In the genomic region with DNA sequence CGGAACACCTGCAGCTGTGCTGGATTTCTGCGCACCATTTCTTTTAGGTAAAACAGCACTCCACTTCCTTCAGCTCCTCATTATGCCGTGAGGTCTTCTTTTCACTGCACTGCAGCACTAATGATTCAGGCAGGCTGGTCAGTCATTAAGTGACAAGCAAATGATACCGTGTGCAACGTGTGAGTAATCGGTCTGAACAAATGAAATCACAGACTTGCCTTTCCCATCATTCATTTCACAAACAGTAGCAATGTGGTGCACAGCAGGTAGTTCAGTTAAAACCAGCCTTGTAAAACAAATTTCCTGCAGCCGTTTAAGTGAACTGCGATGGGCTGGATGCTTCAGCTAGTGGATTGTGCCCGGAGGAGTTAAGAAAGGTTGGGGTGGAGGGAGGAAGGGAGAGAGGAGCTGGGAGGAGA, we compare ENCODE assay signal across 13 cellular contexts.
DNase-seq lines count a peak whose midpoint lies in the region; TF ChIP-seq lines count a peak whose summit lies in the region.
"Had no signal": no experiment of that assay in that cellular context is flagged by ENCODE, and none has a peak within 500 bp of the region (broad histone marks: within the 10 kb centered on the region; RNA-seq: fewer than 3 reads in every experiment).

No MANE protein-coding gene starts in this region.

- no peak for TF ChIP-seq CTCF in brain (conservative IDR thresholded peaks at IDR 0.05)

- no peaks in the 10 kb centered on the region for H3K36me3 Mint-ChIP-seq in brain
- H3K36me3 Mint-ChIP-seq in T-helper 2 cell treated with Interferon-gamma antibody and Interleukin-4, amounts not matched to agents 5 μg/mL and 100 μg/mL, for 36 hours (ENCODE audit: low read depth), result no peaks in the 10 kb centered on the region
- H3K36me3 Mint-ChIP-seq: naive B cell had no signal

- peaks cover 9% of the 10 kb centered on the region for H3K27me3 Mint-ChIP-seq in brain
- peaks cover 14% of the 10 kb centered on the region for H3K27me3 Mint-ChIP-seq in T-helper 2 cell treated with Interferon-gamma antibody and Interleukin-4, amounts not matched to agents 5 μg/mL and 100 μg/mL, for 36 hours (ENCODE audit: low read depth)

- peaks cover 79% of the 10 kb centered on the region for H3K4me1 Mint-ChIP-seq in brain
- no peaks in the 10 kb centered on the region for H3K4me1 Mint-ChIP-seq in T-helper 2 cell treated with Interferon-gamma antibody and Interleukin-4, amounts not matched to agents 5 μg/mL and 100 μg/mL, for 36 hours (ENCODE audit: low read depth)
- H3K4me1 Mint-ChIP-seq: activated B cell treated with CpG ODN at 0.5 μM for 24 hours, naive B cell had no signal

- DNase-seq in EH (ENCODE audit: low read depth) (peak; percentile 3), NCI-H146 (lab: John Stamatoyannopoulos, UW) (peak; percentile 75), kidney tubule cell (ENCODE audit: low spot score) (peak; percentile 76), UCSD-AML1 (lab: John Stamatoyannopoulos, UW; ENCODE audit: unreplicated experiment) (no peak), cerebellar nuclear complex (lab: John Stamatoyannopoulos, UW) (no peak)
- no peak for DNase-seq in T-helper 2 cell treated with Interferon-gamma antibody and Interleukin-4, amounts not matched to agents 5 μg/mL and 100 μg/mL, for 36 hours (ENCODE audit: low spot score)
- DNase-seq in activated CD4-positive, alpha-beta T cell treated with anti-CD3 and anti-CD28 coated beads, Interleukin-2, amount 50 U/mL, for 48 hours, result no peak
- DNase-seq: activated B cell treated with CpG ODN at 0.5 μM for 24 hours, activated gamma-delta T cell, Caco-2, naive B cell, NCI-H1436 had no signal

- peaks cover 0 to 3% (median 0%) of the 10 kb centered on the region in 5 experiments for H3K9me3 Mint-ChIP-seq in brain
- no peaks in the 10 kb centered on the region for H3K9me3 Mint-ChIP-seq in T-helper 2 cell treated with Interferon-gamma antibody and Interleukin-4, amounts not matched to agents 5 μg/mL and 100 μg/mL, for 36 hours
- H3K9me3 Mint-ChIP-seq: activated B cell treated with CpG ODN at 0.5 μM for 24 hours had no signal

- H3K27ac Mint-ChIP-seq in brain, result peak overlapping the region; percentile 18 to 95 (median 75)
- H3K27ac Mint-ChIP-seq in T-helper 2 cell treated with Interferon-gamma antibody and Interleukin-4, amounts not matched to agents 5 μg/mL and 100 μg/mL, for 36 hours, result no peak overlapping the region
- H3K27ac Mint-ChIP-seq: activated B cell treated with CpG ODN at 0.5 μM for 24 hours had no signal

- H3K4me3 Mint-ChIP-seq in brain, result peak overlapping the region; percentile 15 to 75 (median 74)
- no peak overlapping the region for H3K4me3 Mint-ChIP-seq in T-helper 2 cell treated with Interferon-gamma antibody and Interleukin-4, amounts not matched to agents 5 μg/mL and 100 μg/mL, for 36 hours
- H3K4me3 Mint-ChIP-seq: activated B cell treated with CpG ODN at 0.5 μM for 24 hours, naive B cell had no signal

Comparison
In these comparisons a context has a peak if more than half of its experiments do, and no peak if none do; other contexts are left out.
1. DNase-seq: peak in EH (single experiment), NCI-H146 (single experiment) and kidney tubule cell (single experiment); none in T-helper 2 cell treated with Interferon-gamma antibody and Interleukin-4, amounts not matched to agents 5 μg/mL and 100 μg/mL, for 36 hours (single experiment), UCSD-AML1 (single experiment), cerebellar nuclear complex (0 of 2) and activated CD4-positive, alpha-beta T cell treated with anti-CD3 and anti-CD28 coated beads, Interleukin-2, amount 50 U/mL, for 48 hours (0 of 2).